Comparison of ENCODE assay signal across 14 cellular contexts in genomic region chr11:15507592-15507991, GRCh38.
DNase-seq lines count a peak whose midpoint lies in the region; ATAC-seq, FAIRE-seq and TF ChIP-seq lines count a peak whose summit lies in the region.
"Had no signal": no experiment of that assay in that cellular context is flagged by ENCODE, and none has a peak within 500 bp of the region (broad histone marks: within the 10 kb centered on the region; RNA-seq: fewer than 3 reads in every experiment).

No MANE protein-coding gene starts in this region.

- no peak overlapping the region for H3K4me3 ChIP-seq in K562
- no peak overlapping the region for H3K4me3 ChIP-seq in kidney (ENCODE audit: low read length in 2 of 2)
- H3K4me3 ChIP-seq: HAP-1, heart right ventricle, skin epidermis had no signal

- intact Hi-C loops in K562 (cut with micrococcal nuclease), result no loop called here
- intact Hi-C loops in kidney (cut with DNase I), result no loop called here

- H3K27ac ChIP-seq in K562 (ENCODE audit: extremely low read depth, low read depth, low read length) (no peak overlapping the region), kidney (ENCODE audit: low read depth in 2 of 2, low read length in 2 of 2) (no peak overlapping the region)
- H3K27ac ChIP-seq: heart right ventricle, skin epidermis had no signal

- TF ChIP-seq CTCF in K562 (IDR thresholded peaks at IDR 0.05 in 2 of 3, conservative IDR thresholded peaks at IDR 0.05 in 1 of 3; ENCODE audit: insufficient read depth in 2 of 3, low read depth in 1 of 3, low read length in 3 of 3) (no peak), kidney (IDR thresholded peaks at IDR 0.05; ENCODE audit: borderline replicate concordance, extremely low read depth, insufficient read depth) (no peak)

- no peaks in the 10 kb centered on the region for H3K36me3 ChIP-seq in K562 (ENCODE audit: control insufficient read depth, insufficient read depth, low read length)
- H3K36me3 ChIP-seq in kidney (ENCODE audit: control insufficient read depth in 1 of 2, insufficient read depth in 2 of 2, low read length in 2 of 2), result no peaks in the 10 kb centered on the region
- H3K36me3 ChIP-seq: HAP-1, heart right ventricle had no signal

- in situ Hi-C loops in K562 (cut with MboI), result no loop called here

- FAIRE-seq in K562 (lab: Jason Lieb, UNC) (no peak), kidney (lab: Jason Lieb, UNC) (no peak)

- no peak overlapping the region for H3K9ac ChIP-seq in K562 (ENCODE audit: insufficient read depth in 1 of 2, low read depth in 2 of 2, low read length in 2 of 2)
- no peak overlapping the region for H3K9ac ChIP-seq in kidney (ENCODE audit: low read length in 2 of 2)

- no peak for TF ChIP-seq EP300 in K562 (IDR thresholded peaks at IDR 0.05; ENCODE audit: low read length)

- no peak overlapping the region for H2AFZ ChIP-seq in K562 (ENCODE audit: low read depth, low read length)

- BruUV-seq in K562 (replicated peaks; lab: Mats Ljungman, UMichigan), result no TSS peak

- H3K9me1 ChIP-seq in K562 (ENCODE audit: control insufficient read depth, insufficient read depth, low read length), result no peaks in the 10 kb centered on the region

- no peaks in the 10 kb centered on the region for H3K79me2 ChIP-seq in K562 (ENCODE audit: control insufficient read depth, insufficient read depth, low read length)

- TF ChIP-seq RAD21 in K562 (CRISPR knock-in tag; conservative IDR thresholded peaks at IDR 0.05 in 1 of 2, IDR thresholded peaks at IDR 0.05 in 1 of 2), result no peak

- CTCF ChIA-PET in K562 (lab: Yijun Ruan, JAX; ENCODE audit: low intra/inter-chr PET ratio), result no interaction called here

- H4K20me1 ChIP-seq in K562 (replicated peaks; ENCODE audit: control insufficient read depth, insufficient read depth, low read length), result no peaks in the 10 kb centered on the region

- WGBS in K562 (ENCODE audit: insufficient coverage, low coverage, missing lambda C conversion rate), result 1% methylated on average over 6 of the region's 6 CpGs

- DNase-seq in DMS 273 (lab: John Stamatoyannopoulos, UW; ENCODE audit: unreplicated experiment) (peak; percentile 73), NCI-H1694 (lab: John Stamatoyannopoulos, UW) (peak; percentile 69), K562 (ENCODE audit: extremely low read depth in 1 of 4, low spot score in 3 of 4) (no peak), mucosa of gallbladder (ENCODE audit: low spot score) (peak; percentile 68), occipital lobe (lab: John Stamatoyannopoulos, UW) (no peak), kidney (no peak)
- DNase-seq: activated naive CD4-positive, alpha-beta T cell; CD4-positive, alpha-beta memory T cell; heart right ventricle; MM.1S had no signal

- TF ChIP-seq POLR2A in K562 (conservative IDR thresholded peaks at IDR 0.05), result no peak

- no peak for ATAC-seq in K562
- no peak for ATAC-seq in GM18502 (IDR thresholded peaks at IDR 0.05; ENCODE audit: poor library complexity, unreplicated experiment)
- no peak for ATAC-seq in HG02798 (IDR thresholded peaks at IDR 0.05; ENCODE audit: poor library complexity, unreplicated experiment)
- ATAC-seq: heart right ventricle had no signal

- POLR2A ChIA-PET in K562 (lab: Yijun Ruan, JAX), result no interaction called here

- H3K4me1 ChIP-seq in K562 (replicated peaks in 1 of 2; ENCODE audit: control insufficient read depth in 2 of 2, insufficient read depth in 2 of 2, low read length in 2 of 2), result no peaks in the 10 kb centered on the region
- H3K4me1 ChIP-seq in kidney (ENCODE audit: control insufficient read depth in 1 of 2, insufficient read depth in 1 of 2, low read depth in 1 of 2, low read length in 2 of 2), result no peaks in the 10 kb centered on the region
- H3K4me1 ChIP-seq: HAP-1, heart right ventricle had no signal

- no peaks in the 10 kb centered on the region for H3K27me3 ChIP-seq in K562 (ENCODE audit: control insufficient read depth in 2 of 2, insufficient read depth in 2 of 2, low read length in 2 of 2)
- H3K27me3 ChIP-seq: heart right ventricle had no signal

- H3K9me3 ChIP-seq in K562 (replicated peaks; ENCODE audit: control insufficient read depth, insufficient read depth, low read depth, low read length), result no peaks in the 10 kb centered on the region
- no peaks in the 10 kb centered on the region for H3K9me3 ChIP-seq in kidney (ENCODE audit: control insufficient read depth in 1 of 2, low read length in 2 of 2)
- H3K9me3 ChIP-seq: HAP-1 had no signal

- H3K4me2 ChIP-seq in K562 (ENCODE audit: insufficient read depth, low read length), result no peak overlapping the region

TF ChIP-seq in K562, 482 proteins besides CTCF, POLR2A, EP300 and RAD21:
- TF ChIP-seq FIP1L1 (IDR thresholded peaks at IDR 0.05; ENCODE audit: low read depth, low read length, poor library complexity, severe bottlenecking), result no peak
- TF ChIP-seq, protein P1, sequence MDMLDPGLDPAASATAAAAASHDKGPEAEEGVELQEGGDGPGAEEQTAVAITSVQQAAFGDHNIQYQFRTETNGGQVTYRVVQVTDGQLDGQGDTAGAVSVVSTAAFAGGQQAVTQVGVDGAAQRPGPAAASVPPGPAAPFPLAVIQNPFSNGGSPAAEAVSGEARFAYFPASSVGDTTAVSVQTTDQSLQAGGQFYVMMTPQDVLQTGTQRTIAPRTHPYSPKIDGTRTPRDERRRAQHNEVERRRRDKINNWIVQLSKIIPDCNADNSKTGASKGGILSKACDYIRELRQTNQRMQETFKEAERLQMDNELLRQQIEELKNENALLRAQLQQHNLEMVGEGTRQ (CRISPR knock-in tag; IDR thresholded peaks at IDR 0.05), result peak; percentile 45

Comparison
In these comparisons a context has a peak if more than half of its experiments do, and no peak if none do; other contexts are left out.
1. DNase-seq: peak in DMS 273 (single experiment), NCI-H1694 (single experiment) and mucosa of gallbladder (single experiment); none in K562 (0 of 4), occipital lobe (single experiment) and kidney (single experiment).